ENCODE assay signal across 12 cellular contexts in the genomic region with DNA sequence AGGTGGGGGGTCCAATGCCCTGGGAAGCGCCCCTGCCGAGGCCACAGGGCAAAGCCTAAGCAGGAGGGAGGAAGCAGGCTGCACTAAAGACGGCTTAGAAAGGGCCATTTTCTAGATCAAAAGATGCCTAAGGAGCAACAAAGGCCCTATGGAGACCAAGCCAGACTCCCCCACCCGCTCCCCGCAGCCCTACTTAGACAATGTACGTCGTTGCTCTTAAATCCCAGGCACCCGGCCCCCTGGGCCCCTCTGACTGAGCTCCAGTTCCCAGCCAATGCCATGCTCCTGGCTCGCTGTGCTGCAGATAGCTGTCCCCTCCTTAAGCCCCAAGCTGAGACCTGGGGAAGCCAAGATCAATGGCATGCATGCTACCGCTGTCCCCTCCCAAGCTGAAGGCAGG.
"Had no signal": no experiment of that assay in that cellular context is flagged by ENCODE, and none has a peak within 500 bp of the region (broad histone marks: within the 10 kb centered on the region; RNA-seq: fewer than 3 reads in every experiment).

No MANE protein-coding gene starts in this region.

- DNase-seq: activated CD4-positive, alpha-beta memory T cell treated with anti-CD3 and anti-CD28 coated beads for 36 hours; activated CD4-positive, CD25-positive, alpha-beta regulatory T cell treated with anti-CD3 and anti-CD28 coated beads, Interleukin-2, amount 50 U/mL, for 72 hours; activated naive CD4-positive, alpha-beta T cell; activated T-cell treated with anti-CD3 and anti-CD28 coated beads, Interleukin-2, amount 50 U/mL, for 72 hours; mesenchymal stem cell; SJCRH30; small intestine; SW 1271 had no signal

- H3K27ac ChIP-seq: neutrophil, SJCRH30 had no signal

- H3K27me3 ChIP-seq: neutrophil, SJCRH30, tibial nerve had no signal

- ATAC-seq: activated T-cell treated with anti-CD3 and anti-CD28 coated beads, Interleukin-2, amount 50 U/mL, for 72 hours; left lobe of liver; right cardiac atrium had no signal

- H3K4me3 ChIP-seq: SJCRH30, tibial nerve had no signal

- H3K9me3 ChIP-seq: neutrophil, SJCRH30, tibial nerve had no signal
